In genomic region chr18:5296706-5297320, GRCh38 we compare ENCODE assay signal across 8 cellular contexts. TPM values are rescaled to one million over a fixed set of nuclear protein-coding genes. Genes with fewer than 3 reads are reported as not detected.
A peak's percentile ranks its signal among the peaks of the same experiment; 100 is the strongest.
DNase-seq lines count a peak whose midpoint lies in the region; ATAC-seq, FAIRE-seq and TF ChIP-seq lines count a peak whose summit lies in the region.

No MANE protein-coding gene starts in this region.

- TF ChIP-seq EP300 in HepG2 (IDR thresholded peaks at IDR 0.05; ENCODE audit: low read depth in 2 of 2, low read length in 2 of 2) = no peak
- no peak for TF ChIP-seq EP300 in HepG2 (CRISPR knock-in tag; IDR thresholded peaks at IDR 0.05; ENCODE audit: borderline replicate concordance)

- peaks cover 13% of the 10 kb centered on the region for H3K79me2 ChIP-seq in HepG2 (ENCODE audit: insufficient read depth, low read length)

- CTCF ChIA-PET in HepG2 (lab: Yijun Ruan, JAX; ENCODE audit: low intra/inter-chr PET ratio, low total read pairs) = no interaction called here

- TSS peak; percentile 64 for BruUV-seq in HepG2 (replicated peaks; lab: Mats Ljungman, UMichigan)

- ATAC-seq in GM18907 (IDR thresholded peaks at IDR 0.05; ENCODE audit: unreplicated experiment) (peak; percentile 26), HG03280 (IDR thresholded peaks at IDR 0.05; ENCODE audit: unreplicated experiment) (peak; percentile 2), HepG2 (no peak)

- peaks cover 32% of the 10 kb centered on the region for H3K4me1 Mint-ChIP-seq in activated CD4-positive, alpha-beta T cell treated with anti-CD3 and anti-CD28 coated beads, Interleukin-2, amount 10 ng/mL, durations not matched to agents 24 days and 14 days

- peak overlapping the region; percentile 80 for H3K4me2 ChIP-seq in HepG2 (ENCODE audit: low read depth, low read length)

- H3K27me3 Mint-ChIP-seq in activated CD4-positive, alpha-beta T cell treated with anti-CD3 and anti-CD28 coated beads, Interleukin-2, amount 10 ng/mL, durations not matched to agents 24 days and 14 days = peaks cover 20% of the 10 kb centered on the region

- H3K27ac Mint-ChIP-seq in activated CD4-positive, alpha-beta T cell treated with anti-CD3 and anti-CD28 coated beads, Interleukin-2, amount 10 ng/mL, durations not matched to agents 24 days and 14 days = peak overlapping the region; percentile 98

- no peak for TF ChIP-seq CTCF in HepG2 (CRISPR knock-in tag; IDR thresholded peaks at IDR 0.05)

- peaks cover 0 to under 1% of the 10 kb centered on the region in 2 experiments; a peak in 2 of 5 replicates for H3K36me3 ChIP-seq in HepG2 (replicated peaks in 1 of 2; ENCODE audit: control insufficient read depth in 1 of 2, insufficient read depth in 2 of 2, low read length in 2 of 2)

- no peaks in the 10 kb centered on the region for H3K9me3 Mint-ChIP-seq in activated CD4-positive, alpha-beta T cell treated with anti-CD3 and anti-CD28 coated beads, Interleukin-2, amount 10 ng/mL, durations not matched to agents 24 days and 14 days

- peak overlapping the region; percentile 95 for H3K4me3 Mint-ChIP-seq in activated CD4-positive, alpha-beta T cell treated with anti-CD3 and anti-CD28 coated beads, Interleukin-2, amount 10 ng/mL, durations not matched to agents 24 days and 14 days

- TF ChIP-seq POLR2A in HepG2 (IDR thresholded peaks at IDR 0.05; ENCODE audit: insufficient read depth in 1 of 2, low read depth in 2 of 2, low read length in 2 of 2) = peak; percentile 22 to 35; a peak in 1 of 4 replicates

- intact Hi-C loops in activated CD4-positive, alpha-beta T cell treated with anti-CD3 and anti-CD28 coated beads, Interleukin-2, amount 10 ng/mL, durations not matched to agents 24 days and 14 days (cut with micrococcal nuclease) = loop anchor here (1.0 to 10.0 kb wide), 4 partner anchors 13 to 1850 kb away; no protein-coding TSS in a partner anchor
- intact Hi-C loops in HepG2 (cut with micrococcal nuclease; ENCODE audit: unreplicated experiment) = no loop called here

- H3K27me3 ChIP-seq in HepG2 (ENCODE audit: control insufficient read depth in 1 of 2, insufficient read depth in 2 of 2, low read length in 2 of 2) = no peaks in the 10 kb centered on the region; a peak in 1 of 5 replicates

- peak; percentile 85 for DNase-seq in ACHN
- DNase-seq in NCI-H226 = peak; percentile 47
- peak; percentile 89 for DNase-seq in activated CD4-positive, alpha-beta T cell treated with anti-CD3 and anti-CD28 coated beads, Interleukin-2, amount 10 ng/mL, durations not matched to agents 24 days and 14 days
- DNase-seq in dermis microvascular lymphatic vessel endothelial cell (ENCODE audit: low read depth in 2 of 2) = peak; percentile 70 to 90
- peak; percentile 43 for DNase-seq in HepG2 (ENCODE audit: low spot score)
- DNase-seq in stimulated activated CD4-positive, alpha-beta T cell treated with anti-CD3 and anti-CD28 coated beads, Interleukin-2, amount 100 ng/mL, for 4 hours (ENCODE audit: low read depth) = peak; percentile 26

- in situ Hi-C loops in ACHN (cut with HindIII; ENCODE audit: low pct_ligation_motif_present, low pct_unique_long_range_greater_than_20kb, low sequenced_read_pairs) (no loop called here), HepG2 (cut with HindIII; ENCODE audit: extremely low pct_ligation_motif_present, low pct_unique_long_range_greater_than_20kb) (no loop called here)

- H3K9ac ChIP-seq in HepG2 (ENCODE audit: insufficient read depth, low read depth, low read length) = peak overlapping the region; percentile 78

- no peak overlapping the region for H2AFZ ChIP-seq in HepG2 (ENCODE audit: low read length)

- H3K4me1 ChIP-seq in HepG2 (ENCODE audit: insufficient read depth, low read length) = peaks cover 51% of the 10 kb centered on the region

- TF ChIP-seq RAD21 in HepG2 (CRISPR knock-in tag; IDR thresholded peaks at IDR 0.05) = no peak

- H4K20me1 ChIP-seq in HepG2 (ENCODE audit: insufficient read depth, low read length) = no peaks in the 10 kb centered on the region

- WGBS in HepG2 (ENCODE audit: low lambda C conversion rate) = 88% methylated on average over 25 of the region's 36 CpGs

- POLR2A ChIA-PET in HepG2 (lab: Yijun Ruan, JAX) = interaction anchor here (1.3 to 4.7 kb wide), 5 partner anchors 8 to 59 kb away, joined by 3 to 82 read pairs (median 19); no protein-coding TSS in a partner anchor

- no peaks in the 10 kb centered on the region for H3K9me3 ChIP-seq in HepG2 (ENCODE audit: low read length)

- peaks cover 13% of the 10 kb centered on the region for H3K36me3 Mint-ChIP-seq in activated CD4-positive, alpha-beta T cell treated with anti-CD3 and anti-CD28 coated beads, Interleukin-2, amount 10 ng/mL, durations not matched to agents 24 days and 14 days (ENCODE audit: low read depth)

- no peak for FAIRE-seq in HepG2 (lab: Jason Lieb, UNC)

- peak overlapping the region; percentile 38 to 65 (median 59); a peak in 5 of 6 replicates for H3K4me3 ChIP-seq in HepG2 (replicated peaks in 1 of 3; ENCODE audit: insufficient read depth in 1 of 3, low read depth in 2 of 3, low read length in 3 of 3)

- peak overlapping the region; percentile 95 for H3K27ac ChIP-seq in HepG2 (ENCODE audit: extremely low read length, insufficient read depth, low read length)

TF ChIP-seq in HepG2, 621 proteins besides CTCF, POLR2A, EP300 and RAD21 (continues in another document):
- no peak for TF ChIP-seq GLMP (CRISPR knock-in tag; IDR thresholded peaks at IDR 0.05; ENCODE audit: borderline replicate concordance)

RNA-seq across cellular contexts. Expression of gene ZBTB14, which starts 1.3 kb away (rescaled TPM):
- total RNA-seq in activated CD4-positive, alpha-beta T cell treated with anti-CD3 and anti-CD28 coated beads, Interleukin-2, amount 10 ng/mL, durations not matched to agents 24 days and 14 days = 19.4 and 20.4 TPM in 2 replicates
- total RNA-seq in dermis microvascular lymphatic vessel endothelial cell = 10.0 and 11.5 TPM in 2 replicates
- 14.4 and 15.9 TPM in 2 replicates for total RNA-seq in HepG2 (2016; rRNA removed; fragmentation: Illumina TruSeq; extraction: Trizol)
- total RNA-seq in HepG2 (2016; cell fraction: cytosol; rRNA removed; fragmentation: Illumina TruSeq; extraction: Trizol; ENCODE audit: low read depth) = 2.7 and 3.1 TPM in 2 replicates
- 14.2 and 15.0 TPM in 2 replicates for total RNA-seq in HepG2 (2016; cell fraction: insoluble cytoplasmic fraction; rRNA removed; fragmentation: Illumina TruSeq; extraction: Trizol)
- total RNA-seq in HepG2 (2016; cell fraction: membrane; rRNA removed; fragmentation: Illumina TruSeq; extraction: Trizol) = 10.5 and 11.1 TPM in 2 replicates
- 15.9 and 16.7 TPM in 2 replicates for total RNA-seq in HepG2 (2016; cell fraction: nucleus; rRNA removed; fragmentation: Illumina TruSeq; extraction: Trizol)
- polyA plus RNA-seq in HepG2 (2011; rRNA removed) = 5.5 and 8.0 TPM in 2 replicates
- 3.3 and 5.2 TPM in 2 replicates for polyA plus RNA-seq in HepG2 (2011; cell fraction: cytosol; rRNA removed)
- polyA plus RNA-seq in HepG2 (2011; cell fraction: nucleus; rRNA removed) = 5.2 and 7.5 TPM in 2 replicates
- 5.4 and 9.0 TPM in 2 replicates for polyA plus RNA-seq in HepG2 (2012)
- 1.7 and 2.0 TPM in 2 replicates for polyA plus RNA-seq in HepG2 (2016; cell fraction: cytosol; fragmentation: Illumina TruSeq; extraction: Trizol; ENCODE audit: low read depth)
- 13.8 and 14.0 TPM in 2 replicates for polyA plus RNA-seq in HepG2 (2016; cell fraction: insoluble cytoplasmic fraction; fragmentation: Illumina TruSeq; extraction: Trizol; ENCODE audit: low read depth)
- 4.6 and 6.3 TPM in 2 replicates for polyA plus RNA-seq in HepG2 (2016; cell fraction: membrane; fragmentation: Illumina TruSeq; extraction: Trizol; ENCODE audit: low read depth)
- 16.1 and 16.5 TPM in 2 replicates for polyA plus RNA-seq in HepG2 (2016; cell fraction: nucleus; fragmentation: Illumina TruSeq; extraction: Trizol; ENCODE audit: insufficient read depth, low read depth)
- polyA minus RNA-seq in HepG2 (2011; rRNA and poly(A)+ RNA removed; ENCODE audit: low replicate concordance) = 9.7 and 13.9 TPM in 2 replicates
- polyA minus RNA-seq in HepG2 (2011; cell fraction: cytosol; rRNA and poly(A)+ RNA removed) = 5.6 and 6.5 TPM in 2 replicates
- polyA minus RNA-seq in HepG2 (2011; cell fraction: nucleus; rRNA and poly(A)+ RNA removed) = 21.5 and 26.5 TPM in 2 replicates

Comparison
In these comparisons a context has a peak if more than half of its experiments do, and no peak if none do; other contexts are left out.
1. DNase-seq: peak in every context shown above with its lines; median percentile 89 in activated CD4-positive, alpha-beta T cell treated with anti-CD3 and anti-CD28 coated beads, Interleukin-2, amount 10 ng/mL, durations not matched to agents 24 days and 14 days; 85 in ACHN; 80 in dermis microvascular lymphatic vessel endothelial cell; 47 in NCI-H226; 43 in HepG2; 26 in stimulated activated CD4-positive, alpha-beta T cell treated with anti-CD3 and anti-CD28 coated beads, Interleukin-2, amount 100 ng/mL, for 4 hours.